Comparison of ENCODE assay signal across 21 cellular contexts in the genomic region with DNA sequence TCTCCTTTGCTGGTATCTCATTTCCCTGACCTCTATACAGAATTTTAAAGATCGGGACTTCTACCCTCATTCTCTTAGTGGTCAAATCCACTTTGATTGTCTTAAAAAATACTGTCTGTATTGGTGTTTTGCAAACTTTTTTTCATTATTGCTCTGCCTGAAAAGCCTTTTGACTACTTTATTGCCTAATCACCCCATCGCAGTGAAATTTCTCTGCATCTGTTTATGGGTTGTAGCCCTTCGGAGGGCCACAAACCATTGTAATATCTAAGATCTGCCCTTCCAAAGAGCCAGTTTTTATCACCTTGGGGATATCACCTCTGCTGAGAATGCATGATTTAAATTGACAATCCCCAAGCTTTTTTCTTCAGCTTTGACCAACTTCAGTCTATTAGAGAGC. TPM values are rescaled to one million over a fixed set of nuclear protein-coding genes. Genes with fewer than 3 reads are reported as not detected.
DNase-seq lines count a peak whose midpoint lies in the region; ATAC-seq, FAIRE-seq and TF ChIP-seq lines count a peak whose summit lies in the region.
"Had no signal": no experiment of that assay in that cellular context is flagged by ENCODE, and none has a peak within 500 bp of the region (broad histone marks: within the 10 kb centered on the region; RNA-seq: fewer than 3 reads in every experiment).

No MANE protein-coding gene starts in this region.

- H3K36me3 Mint-ChIP-seq in T-helper 1 cell treated with Interleukin-12 subunit alpha and Interleukin-12 subunit beta and Interleukin-4 antibody, amounts not matched to agents 30 μg/mL and 1 μg/mL, for 36 hours (ENCODE audit: low read depth), result peaks cover 22% of the 10 kb centered on the region
- H3K36me3 Mint-ChIP-seq in nephron (ENCODE audit: low read depth), result peaks cover 18% of the 10 kb centered on the region

- peak overlapping the region; percentile 61 for H3K27ac ChIP-seq in OCI-LY1 (ENCODE audit: low read depth, low read length, poor library complexity, severe bottlenecking)
- peak overlapping the region; percentile 7; the same call in 1 of the 3 replicates for H3K27ac ChIP-seq in K562 (ENCODE audit: extremely low read depth, low read depth, low read length)
- H3K27ac ChIP-seq in psoas muscle, result no peak overlapping the region
- H3K27ac ChIP-seq in neuronal stem cell (replicated peaks; ENCODE audit: low read length), result no peak overlapping the region
- H3K27ac ChIP-seq: brain microvascular endothelial cell, lower lobe of right lung, upper lobe of right lung had no signal

- H2BK15ac ChIP-seq in neuronal stem cell (ENCODE audit: low read length), result no peak overlapping the region

- 29% methylated on average over 3 of the region's 3 CpGs for WGBS in K562 (ENCODE audit: insufficient coverage, low coverage, missing lambda C conversion rate)
- 68 to 84% (median 79%) methylated on average over 3 of the region's 3 CpGs for WGBS in psoas muscle, 3 donors
- WGBS in neuronal stem cell (ENCODE audit: extremely low coverage in 2 of 2, insufficient read length in 2 of 2, insufficient replicate concordance in 1 of 2), 2 donors, result no CpG with 5 or more reads among the region's 3 CpGs

- no peaks in the 10 kb centered on the region for H3K9me1 ChIP-seq in K562 (ENCODE audit: control insufficient read depth, insufficient read depth, low read length)

- H3K27me3 Mint-ChIP-seq in T-helper 1 cell treated with Interleukin-12 subunit alpha and Interleukin-12 subunit beta and Interleukin-4 antibody, amounts not matched to agents 30 μg/mL and 1 μg/mL, for 36 hours (ENCODE audit: low read depth), result no peaks in the 10 kb centered on the region
- H3K27me3 Mint-ChIP-seq in nephron (ENCODE audit: low read depth), result no peaks in the 10 kb centered on the region
- H3K27me3 Mint-ChIP-seq: stimulated activated naive CD8-positive, alpha-beta T cell treated with anti-CD3 and anti-CD28 coated beads, Interleukin-15, amount 100 ng/mL, for 72 hours had no signal

- intact Hi-C loops in K562 (cut with micrococcal nuclease) (no loop called here), psoas muscle (cut with DNase I) (no loop called here)

- FAIRE-seq in K562 (lab: Jason Lieb, UNC), result no peak
- FAIRE-seq: G401.6, keratinocyte had no signal

- peak overlapping the region; percentile 49 for H3K27ac Mint-ChIP-seq in T-helper 1 cell treated with Interleukin-12 subunit alpha and Interleukin-12 subunit beta and Interleukin-4 antibody, amounts not matched to agents 30 μg/mL and 1 μg/mL, for 36 hours
- peak overlapping the region; percentile 1 to 5 (median 4) for H3K27ac Mint-ChIP-seq in nephron

- no peak overlapping the region for H3K23ac ChIP-seq in neuronal stem cell (ENCODE audit: low read depth, low read length, poor library complexity)

- no peak overlapping the region for H2BK120ac ChIP-seq in neuronal stem cell (ENCODE audit: low read depth, low read length)

- H3K4ac ChIP-seq in neuronal stem cell (ENCODE audit: low read length), result no peak overlapping the region

- no peak overlapping the region for H3K18ac ChIP-seq in neuronal stem cell (ENCODE audit: low read length)

- H4K91ac ChIP-seq in neuronal stem cell (ENCODE audit: low read depth, low read length, poor library complexity), result no peak overlapping the region

- no peaks in the 10 kb centered on the region for H3K79me1 ChIP-seq in neuronal stem cell (ENCODE audit: low read depth, low read length)

- H2AK5ac ChIP-seq in neuronal stem cell (ENCODE audit: low read depth, low read length), result no peak overlapping the region

- H2BK12ac ChIP-seq in neuronal stem cell (ENCODE audit: low read length), result no peak overlapping the region

- H4K20me1 ChIP-seq in OCI-LY1 (ENCODE audit: insufficient read depth, low read length) (no peaks in the 10 kb centered on the region), K562 (replicated peaks; ENCODE audit: control insufficient read depth, insufficient read depth, low read length) (peaks cover 18% of the 10 kb centered on the region)

- no peaks in the 10 kb centered on the region; the same call in 1 of the 2 replicates for H3F3A ChIP-seq in OCI-LY1 (ENCODE audit: insufficient read depth, low read length)

- no peak for TF ChIP-seq POLR2A in K562 (conservative IDR thresholded peaks at IDR 0.05)

- H3K4me1 ChIP-seq in OCI-LY1 (ENCODE audit: insufficient read depth, low read length, severe bottlenecking), result peaks cover 81% of the 10 kb centered on the region
- H3K4me1 ChIP-seq in K562 (replicated peaks in 1 of 2; ENCODE audit: control insufficient read depth in 2 of 2, insufficient read depth in 2 of 2, low read length in 2 of 2), result peaks cover 4 to 22% of the 10 kb centered on the region in 2 experiments; a peak in 3 of 5 replicates
- peaks cover 4% of the 10 kb centered on the region for H3K4me1 ChIP-seq in psoas muscle
- H3K4me1 ChIP-seq in neuronal stem cell (ENCODE audit: control insufficient read depth in 2 of 2, insufficient read depth in 1 of 2, low read depth in 1 of 2, low read length in 2 of 2), result peaks cover 0 to 5% of the 10 kb centered on the region in 2 donors
- H3K4me1 ChIP-seq: BE2C, lower lobe of right lung, upper lobe of right lung had no signal

- peaks cover 5% of the 10 kb centered on the region for H3K36me3 ChIP-seq in OCI-LY1 (ENCODE audit: insufficient read depth, low read length)
- peaks cover 17% of the 10 kb centered on the region for H3K36me3 ChIP-seq in K562 (ENCODE audit: control insufficient read depth, insufficient read depth, low read length)
- H3K36me3 ChIP-seq in psoas muscle (ENCODE audit: insufficient read depth in 1 of 2, low read depth in 1 of 2), result no peaks in the 10 kb centered on the region
- peaks cover 0 to 32% of the 10 kb centered on the region in 2 donors for H3K36me3 ChIP-seq in neuronal stem cell (replicated peaks in 1 of 2; ENCODE audit: control insufficient read depth in 2 of 2, insufficient read depth in 2 of 2, low read length in 2 of 2)
- H3K36me3 ChIP-seq: brain microvascular endothelial cell, lower lobe of right lung, upper lobe of right lung had no signal

- H2AFZ ChIP-seq in OCI-LY1 (ENCODE audit: low read length), result no peak overlapping the region
- no peak overlapping the region for H2AFZ ChIP-seq in K562 (ENCODE audit: low read depth, low read length)
- H2AFZ ChIP-seq in neuronal stem cell (ENCODE audit: low read length), result no peak overlapping the region

- no peak overlapping the region for H3K4me3 Mint-ChIP-seq in T-helper 1 cell treated with Interleukin-12 subunit alpha and Interleukin-12 subunit beta and Interleukin-4 antibody, amounts not matched to agents 30 μg/mL and 1 μg/mL, for 36 hours
- no peak overlapping the region for H3K4me3 Mint-ChIP-seq in nephron
- H3K4me3 Mint-ChIP-seq: activated naive CD4-positive, alpha-beta T cell treated with anti-CD3 and anti-CD28 coated beads for 36 hours; stimulated activated naive CD8-positive, alpha-beta T cell treated with anti-CD3 and anti-CD28 coated beads, Interleukin-15, amount 100 ng/mL, for 72 hours had no signal

- POLR2A ChIA-PET in K562 (lab: Yijun Ruan, JAX), result interaction anchor here (0.7 kb wide), 2 partner anchors 13 to 129 kb away, joined by 3 to 4 read pairs; no protein-coding TSS in a partner anchor

- TF ChIP-seq RAD21 in K562 (CRISPR knock-in tag; conservative IDR thresholded peaks at IDR 0.05 in 1 of 2, IDR thresholded peaks at IDR 0.05 in 1 of 2), result no peak

- H3K14ac ChIP-seq in neuronal stem cell (ENCODE audit: low read length), result no peak overlapping the region

- in situ Hi-C loops in K562 (cut with MboI), result no loop called here

- H3K4me2 ChIP-seq in OCI-LY1 (ENCODE audit: low read length) (no peak overlapping the region), K562 (ENCODE audit: insufficient read depth, low read length) (peak overlapping the region; percentile 10; the same call in 1 of the 2 replicates), neuronal stem cell (ENCODE audit: insufficient read depth, low read length, poor library complexity, severe bottlenecking) (no peak overlapping the region)

- no peak for TF ChIP-seq CTCF in OCI-LY1 (IDR thresholded peaks at IDR 0.05; ENCODE audit: low read length)
- TF ChIP-seq CTCF in K562 (IDR thresholded peaks at IDR 0.05 in 2 of 3, conservative IDR thresholded peaks at IDR 0.05 in 1 of 3; ENCODE audit: insufficient read depth in 2 of 3, low read depth in 1 of 3, low read length in 3 of 3), result no peak
- TF ChIP-seq CTCF in nephron (IDR thresholded peaks at IDR 0.05; ENCODE audit: unreplicated experiment in 3 of 3), result no peak
- TF ChIP-seq CTCF in psoas muscle (IDR thresholded peaks at IDR 0.05), result no peak

- H3K4me1 Mint-ChIP-seq in T-helper 1 cell treated with Interleukin-12 subunit alpha and Interleukin-12 subunit beta and Interleukin-4 antibody, amounts not matched to agents 30 μg/mL and 1 μg/mL, for 36 hours (ENCODE audit: low read depth), result peaks cover 48% of the 10 kb centered on the region
- H3K4me1 Mint-ChIP-seq in nephron, result peaks cover 52% of the 10 kb centered on the region

- no peak overlapping the region for H4K8ac ChIP-seq in neuronal stem cell (ENCODE audit: low read depth, low read length)

- H3K79me2 ChIP-seq in OCI-LY1 (ENCODE audit: insufficient read depth, low read length) (peaks cover 79% of the 10 kb centered on the region), K562 (ENCODE audit: control insufficient read depth, insufficient read depth, low read length) (peaks cover 93% of the 10 kb centered on the region)

- ATAC-seq in K562, result no peak; the same call in 2 of the 3 replicates
- ATAC-seq in psoas muscle, result no peak
- ATAC-seq: lower lobe of right lung; stimulated activated naive CD8-positive, alpha-beta T cell treated with anti-CD3 and anti-CD28 coated beads, Interleukin-15, amount 100 ng/mL, for 72 hours; upper lobe of right lung had no signal

- H3K27me3 ChIP-seq in OCI-LY1 (ENCODE audit: insufficient read depth, low read length) (no peaks in the 10 kb centered on the region), K562 (ENCODE audit: control insufficient read depth in 2 of 2, insufficient read depth in 2 of 2, low read length in 2 of 2) (no peaks in the 10 kb centered on the region), psoas muscle (ENCODE audit: insufficient read depth in 3 of 3, low read length in 2 of 3) (no peaks in the 10 kb centered on the region), neuronal stem cell (ENCODE audit: control insufficient read depth in 3 of 3, insufficient read depth in 3 of 3, low read depth in 1 of 3, low read length in 3 of 3) (no peaks in the 10 kb centered on the region)
- H3K27me3 ChIP-seq: BE2C, brain microvascular endothelial cell, upper lobe of right lung had no signal

- no peaks in the 10 kb centered on the region for H3K9me3 ChIP-seq in OCI-LY1 (ENCODE audit: low read length)
- H3K9me3 ChIP-seq in K562 (replicated peaks; ENCODE audit: control insufficient read depth, insufficient read depth, low read depth, low read length), result no peaks in the 10 kb centered on the region
- no peaks in the 10 kb centered on the region for H3K9me3 ChIP-seq in psoas muscle
- no peaks in the 10 kb centered on the region for H3K9me3 ChIP-seq in neuronal stem cell (replicated peaks in 1 of 2; ENCODE audit: control insufficient read depth in 2 of 2, insufficient read depth in 1 of 2, low read depth in 1 of 2, low read length in 2 of 2)
- H3K9me3 ChIP-seq: BE2C, lower lobe of right lung, upper lobe of right lung had no signal

- no peak for TF ChIP-seq EP300 in K562 (IDR thresholded peaks at IDR 0.05; ENCODE audit: low read length)

- H3K9ac ChIP-seq in OCI-LY1 (ENCODE audit: low read length), result no peak overlapping the region; the same call in 1 of the 2 replicates
- peak overlapping the region in 1 of 2 experiments; percentile 6; a peak in 1 of 4 replicates for H3K9ac ChIP-seq in K562 (ENCODE audit: insufficient read depth in 1 of 2, low read depth in 2 of 2, low read length in 2 of 2)
- H3K9ac ChIP-seq in neuronal stem cell (ENCODE audit: low read depth, low read length, poor library complexity), result no peak overlapping the region

- DNase-seq in T-helper 1 cell (no peak), K562 (ENCODE audit: extremely low read depth in 1 of 4, low spot score in 3 of 4) (no peak), psoas muscle (no peak), neuronal stem cell (ENCODE audit: low spot score) (no peak), GM03348 (ENCODE audit: low spot score) (no peak)
- DNase-seq: 8988T; activated naive CD4-positive, alpha-beta T cell treated with anti-CD3 and anti-CD28 coated beads for 36 hours; BE2C; foreskin fibroblast; hippocampal formation; lower lobe of right lung; NCI-H1105 treated with DMSO at 0.1 percent for 48 hours; stimulated activated CD4-positive, alpha-beta T cell treated with anti-CD3 and anti-CD28 coated beads, Interleukin-1b, Interleukin-23, amount 100 ng/mL, for 48 hours; stimulated activated naive CD8-positive, alpha-beta T cell treated with anti-CD3 and anti-CD28 coated beads, Interleukin-15, amount 100 ng/mL, for 72 hours; upper lobe of right lung had no signal

- no peaks in the 10 kb centered on the region for H3K9me2 ChIP-seq in OCI-LY1 (ENCODE audit: low read depth, low read length)

- no TSS peak for BruUV-seq in K562 (replicated peaks; lab: Mats Ljungman, UMichigan)

- no peaks in the 10 kb centered on the region for H3K9me3 Mint-ChIP-seq in T-helper 1 cell treated with Interleukin-12 subunit alpha and Interleukin-12 subunit beta and Interleukin-4 antibody, amounts not matched to agents 30 μg/mL and 1 μg/mL, for 36 hours
- no peaks in the 10 kb centered on the region for H3K9me3 Mint-ChIP-seq in nephron
- H3K9me3 Mint-ChIP-seq: activated naive CD4-positive, alpha-beta T cell treated with anti-CD3 and anti-CD28 coated beads for 36 hours; stimulated activated naive CD8-positive, alpha-beta T cell treated with anti-CD3 and anti-CD28 coated beads, Interleukin-15, amount 100 ng/mL, for 72 hours had no signal

- no peak overlapping the region for H2BK5ac ChIP-seq in neuronal stem cell (ENCODE audit: low read length)

- no peak overlapping the region for H3K4me3 ChIP-seq in OCI-LY1 (ENCODE audit: low read depth, low read length, poor library complexity, severe bottlenecking)
- H3K4me3 ChIP-seq in K562, result no peak overlapping the region
- H3K4me3 ChIP-seq in psoas muscle, result no peak overlapping the region
- no peak overlapping the region for H3K4me3 ChIP-seq in neuronal stem cell (ENCODE audit: low read length in 2 of 2)
- H3K4me3 ChIP-seq: lower lobe of right lung, upper lobe of right lung had no signal

- CTCF ChIA-PET in K562 (lab: Yijun Ruan, JAX; ENCODE audit: low intra/inter-chr PET ratio), result no interaction called here

RNA-seq across cellular contexts. Expression of a gene that starts 21.1 kb away (rescaled TPM):
- total RNA-seq in K562 (2011; cell fraction: chromatin; rRNA removed; ENCODE audit: low replicate concordance), result 61.3 and 233 TPM in 2 replicates
- 22.8 and 41.1 TPM in 2 replicates for total RNA-seq in K562 (2011; cell fraction: nucleolus; rRNA removed)
- total RNA-seq in K562 (2011; cell fraction: nucleoplasm; rRNA removed), result 69.0 and 96.6 TPM in 2 replicates
- total RNA-seq in K562 (2014; rRNA removed) (53.6 and 61.9 TPM in 2 replicates), K562 (2014; rRNA removed; fragmentation: Illumina TruSeq; extraction: Trizol) (97.1 and 114 TPM in 2 replicates), K562 (2015; rRNA removed; fragmentation: Illumina TruSeq; extraction: Trizol) (74.4 and 77.6 TPM in 2 replicates), K562 (2021) (84.7 and 90.6 TPM in 2 replicates), psoas muscle (10 to 100 TPM in 1 of 4 donors, 1 to 10 TPM in 3; 7.5 to 10.6 (median 8.9) TPM)
- polyA plus RNA-seq in K562 (2011; rRNA removed) (47.9 and 83.4 TPM in 2 replicates), K562 (2014; fragmentation: Illumina TruSeq; extraction: Trizol) (117 and 126 TPM in 2 replicates), K562 (2014; fragmentation: Nextera tagmentation; extraction: Ambion mirVana) (10 to 100 TPM; 42.6 to 48.3 TPM), K562 (2014; rRNA removed) (57.2 and 60.4 TPM in 2 replicates), psoas muscle (1 to 10 TPM; 1.4 to 9.2 (median 4.5) TPM)
- 16.3 and 32.6 TPM in 2 replicates for polyA plus RNA-seq in K562 (2011; cell fraction: cytosol; rRNA removed)
- polyA plus RNA-seq in K562 (2011; cell fraction: nucleus; rRNA removed), result 22.2 and 27.0 TPM in 2 replicates
- 68.3 and 93.3 TPM in 2 replicates for polyA plus RNA-seq in K562 (2012)
- polyA minus RNA-seq in K562 (2011; rRNA and poly(A)+ RNA removed), result 210 and 230 TPM in 2 replicates
- polyA minus RNA-seq in K562 (2011; cell fraction: cytosol; rRNA and poly(A)+ RNA removed), result 73.6 and 84.8 TPM in 2 replicates
- polyA minus RNA-seq in K562 (2011; cell fraction: nucleus; rRNA and poly(A)+ RNA removed), result 28.1 and 45.8 TPM in 2 replicates
- 70.1 TPM for polyA plus RNA-seq in neuronal stem cell (2013, experiment 1 of 2)
- 70.2 TPM for polyA plus RNA-seq in neuronal stem cell (2013, experiment 2 of 2)

Comparison
In these comparisons a context has a peak if more than half of its experiments do, and no peak if none do; other contexts are left out.
1. H3K27ac ChIP-seq: peak in OCI-LY1 (single experiment) and K562 (single experiment); none in psoas muscle (single experiment) and neuronal stem cell (single experiment).